In genomic region chr2:112726487-112727190, GRCh38 we compare ENCODE assay signal across 1 cellular context.
TF ChIP-seq lines count a peak whose summit lies in the region.

No MANE protein-coding gene starts in this region.

TF ChIP-seq in K562, 482 proteins besides CTCF, POLR2A, EP300 and RAD21 (continued from another document and continues in another):
- TF ChIP-seq CSDE1 (IDR thresholded peaks at IDR 0.05) (no peak), ARID4B (CRISPR knock-in tag; IDR thresholded peaks at IDR 0.05) (peak; percentile 40; the same call in 1 of the 2 replicates), TCF3 (CRISPR knock-in tag; IDR thresholded peaks at IDR 0.05) (0 out of 2 replicates have a peak, but pooled peaks have one; percentile 6), HCFC1 (IDR thresholded peaks at IDR 0.05; ENCODE audit: low read depth, low read length) (peak; percentile 29; the same call in 1 of the 2 replicates), ZNF740 (CRISPR knock-in tag; IDR thresholded peaks at IDR 0.05) (0 out of 2 replicates have a peak, but pooled peaks have one; percentile 32), ZNF740 (tag; IDR thresholded peaks at IDR 0.05) (no peak), XRCC5 (IDR thresholded peaks at IDR 0.05; ENCODE audit: low read depth, low read length) (peak; percentile 93; the same call in 1 of the 2 replicates), ETV5 (CRISPR knock-in tag; IDR thresholded peaks at IDR 0.05; ENCODE audit: low read depth) (peak; percentile 38; the same call in 1 of the 2 replicates), MLLT1 (IDR thresholded peaks at IDR 0.05) (peak in 1 of 2 experiments; percentile 47; a peak in 1 of 4 replicates), STAG1 (CRISPR knock-in tag; IDR thresholded peaks at IDR 0.05; ENCODE audit: borderline replicate concordance) (peak; percentile 98), ZNF354B (CRISPR knock-in tag; IDR thresholded peaks at IDR 0.05) (no peak), DEAF1 (CRISPR knock-in tag; IDR thresholded peaks at IDR 0.05) (peak; percentile 98), CHD7 (IDR thresholded peaks at IDR 0.05; ENCODE audit: low read depth, low read length) (no peak), SMAD4 (CRISPR knock-in tag; conservative IDR thresholded peaks at IDR 0.05) (0 out of 2 replicates have a peak, but pooled peaks have one; percentile 14), TCF7L2 (IDR thresholded peaks at IDR 0.05; ENCODE audit: low read depth, low read length) (no peak), EGR1 (conservative IDR thresholded peaks at IDR 0.05) (peak; percentile 59), CHCHD3 (CRISPR knock-in tag; IDR thresholded peaks at IDR 0.05) (no peak), ZNF318 (IDR thresholded peaks at IDR 0.05; ENCODE audit: borderline replicate concordance in 1 of 2, low read depth in 1 of 2) (no peak), RCOR1 (IDR thresholded peaks at IDR 0.05; ENCODE audit: borderline replicate concordance in 1 of 2, low read depth in 2 of 2, low read length in 2 of 2) (peak; percentile 15 to 47; a peak in 2 of 4 replicates), ZFP1 (CRISPR knock-in tag; IDR thresholded peaks at IDR 0.05) (no peak)
